Comparison of ENCODE assay signal across 24 cellular contexts in the genomic region with DNA sequence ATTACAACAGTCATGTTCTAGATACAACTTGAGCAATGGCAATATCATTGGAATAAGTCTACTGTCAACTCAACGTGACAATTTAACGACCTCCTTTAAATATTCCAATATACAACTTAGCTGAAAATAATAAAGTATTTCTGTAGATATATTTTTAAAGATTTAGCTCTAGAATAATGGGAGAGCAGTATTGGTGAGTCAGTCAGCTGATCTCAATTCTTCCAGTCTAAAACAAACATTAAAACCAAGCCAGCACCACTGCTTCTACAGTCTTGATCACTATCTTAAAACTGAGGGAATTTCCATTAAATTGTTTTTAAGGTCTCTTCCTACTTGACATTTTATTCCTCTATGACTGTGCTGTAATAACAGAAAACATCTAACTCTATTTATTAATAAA. TPM values are rescaled to one million over a fixed set of nuclear protein-coding genes. Genes with fewer than 3 reads are reported as not detected.
DNase-seq lines count a peak whose midpoint lies in the region; ATAC-seq, FAIRE-seq and TF ChIP-seq lines count a peak whose summit lies in the region.
"Had no signal": no experiment of that assay in that cellular context is flagged by ENCODE, and none has a peak within 500 bp of the region (broad histone marks: within the 10 kb centered on the region; RNA-seq: fewer than 3 reads in every experiment).

No MANE protein-coding gene starts in this region.

- H3K4me3 ChIP-seq in GM23248 (no peak overlapping the region), fibroblast of pulmonary artery (replicated peaks; ENCODE audit: low read depth, low read length) (no peak overlapping the region), pancreas (no peak overlapping the region), vagina (no peak overlapping the region)
- H3K4me3 ChIP-seq: esophagus muscularis mucosa, left lung, psoas muscle, skin epidermis, transverse colon had no signal

- H3F3A ChIP-seq in GM23248 (ENCODE audit: insufficient read depth), result peaks cover 8% of the 10 kb centered on the region; the same call in 1 of the 2 replicates

- intact Hi-C loops in pancreas (cut with DNase I), result loop anchor here in 1 of 3 donors (10.0 kb wide), 1 partner anchor 52 kb away; no protein-coding TSS in a partner anchor
- intact Hi-C loops in vagina (cut with DNase I), result no loop called here

- no peak for FAIRE-seq in pancreas (lab: Jason Lieb, UNC)

- no peak for TF ChIP-seq POLR2A in vagina (IDR thresholded peaks at IDR 0.05)

- H3K27me3 ChIP-seq in GM23248 (replicated peaks; ENCODE audit: insufficient read depth) (no peaks in the 10 kb centered on the region), pancreas (no peaks in the 10 kb centered on the region), vagina (no peaks in the 10 kb centered on the region)
- H3K27me3 ChIP-seq: esophagus muscularis mucosa, left lung, transverse colon had no signal

- no peaks in the 10 kb centered on the region for H4K20me1 ChIP-seq in GM23248 (ENCODE audit: insufficient read depth)

- H3K36me3 ChIP-seq in GM23248 (ENCODE audit: low read depth) (peaks cover 3% of the 10 kb centered on the region; the same call in 1 of the 2 replicates), pancreas (no peaks in the 10 kb centered on the region), vagina (peaks cover 0 to 17% of the 10 kb centered on the region in 2 donors)

- in situ Hi-C loops in GM23248 (cut with MboI), result no loop called here

- H3K9me3 ChIP-seq in GM23248 (ENCODE audit: low read depth) (no peaks in the 10 kb centered on the region), pancreas (no peaks in the 10 kb centered on the region), vagina (no peaks in the 10 kb centered on the region)
- H3K9me3 ChIP-seq: esophagus muscularis mucosa, left lung, psoas muscle, transverse colon had no signal

- H3K9me2 ChIP-seq in GM23248 (ENCODE audit: insufficient read depth), result no peaks in the 10 kb centered on the region

- ATAC-seq in SK-N-SH treated with all-trans-retinoic acid at 6 μM for 48 hours, result no peak; the same call in 2 of the 3 replicates
- peak; percentile 61 to 89 (median 72) for ATAC-seq in pancreas
- no peak for ATAC-seq in HG03432 (IDR thresholded peaks at IDR 0.05; ENCODE audit: unreplicated experiment)
- ATAC-seq: left lung, psoas muscle had no signal

- H3K27ac ChIP-seq in GM23248 (no peak overlapping the region), pancreas (no peak overlapping the region), vagina (no peak overlapping the region)
- H3K27ac ChIP-seq: esophagus muscularis mucosa, left lung, psoas muscle, skin epidermis, transverse colon, WERI-Rb-1 had no signal

- H3K4me1 ChIP-seq in GM23248 (ENCODE audit: insufficient read depth) (no peaks in the 10 kb centered on the region), pancreas (peaks cover 0 to 12% (median 11%) of the 10 kb centered on the region in 3 donors), vagina (peaks cover under 1% of the 10 kb centered on the region)
- H3K4me1 ChIP-seq: esophagus muscularis mucosa, psoas muscle had no signal

- WGBS in GM23248 (ENCODE audit: low coverage in 1 of 2, low lambda C conversion rate in 2 of 2, missing lambda C conversion rate in 2 of 2), 2 experiments, result 98 to 100% methylated on average over 2 of the region's 2 CpGs
- WGBS in pancreas, 2 donors, result 31 to 35% methylated on average over 2 of the region's 2 CpGs

- TF ChIP-seq CTCF in fibroblast of pulmonary artery (IDR thresholded peaks at IDR 0.05; ENCODE audit: low read length, missing control alignments) (no peak), pancreas (IDR thresholded peaks at IDR 0.05) (no peak), vagina (IDR thresholded peaks at IDR 0.05) (no peak)

- DNase-seq in GM23248, result peak; percentile 52
- peak; percentile 43 for DNase-seq in fibroblast of pulmonary artery (ENCODE audit: low read depth)
- DNase-seq in pancreas, result no peak
- DNase-seq in vagina (ENCODE audit: extremely low spot score in 2 of 2), result no peak
- DNase-seq in activated CD4-positive, alpha-beta T cell treated with anti-CD3 and anti-CD28 coated beads, Interleukin-2, amount 50 U/mL, for 4 hours, result no peak
- DNase-seq: activated CD4-positive, alpha-beta memory T cell treated with anti-CD3 and anti-CD28 coated beads for 36 hours; activated naive CD4-positive, alpha-beta T cell; aorta; COR-L47; effector memory CD4-positive, alpha-beta T cell; KBM-7; left lung; MV-4-11; NCI-H1694; NCI-H748 treated with DMSO at 0.1 percent for 48 hours; psoas muscle; SIG-M5; stimulated activated naive CD4-positive, alpha-beta T cell treated with Interleukin-2 at 50 U/mL for 16 hours; transverse colon; WERI-Rb-1 had no signal

- H3K79me2 ChIP-seq in GM23248 (ENCODE audit: insufficient read depth), result peaks cover 83% of the 10 kb centered on the region

- no peak overlapping the region for H3K4me2 ChIP-seq in GM23248 (ENCODE audit: unreplicated experiment)

- H2AFZ ChIP-seq in GM23248, result no peak overlapping the region

- no peak overlapping the region for H3K9ac ChIP-seq in GM23248

TF ChIP-seq in SK-N-SH treated with all-trans-retinoic acid at 6 μM for 48 hours, 23 proteins besides CTCF, POLR2A, EP300 and RAD21:
- TF ChIP-seq ISL1 (CRISPR knock-in tag; IDR thresholded peaks at IDR 0.05) (peak; percentile 24; the same call in 1 of the 2 replicates), PPARA (CRISPR knock-in tag; IDR thresholded peaks at IDR 0.05; ENCODE audit: borderline replicate concordance) (no peak)

RNA-seq across cellular contexts. Expression of a gene that starts 38.2 kb away (rescaled TPM):
- 48.7 and 53.1 TPM in 2 replicates for total RNA-seq in GM23248 (2014; rRNA removed; shearing (Covaris generic))
- 122 and 124 TPM in 2 replicates for polyA plus RNA-seq in GM23248 (2016; fragmentation: Nextera tagmentation; extraction: Ambion mirVana)
- total RNA-seq in pancreas, result 10 to 100 TPM; 22.9 to 35.3 (median 28.1) TPM
- 10 to 100 TPM; 22.7 to 40.3 TPM for polyA plus RNA-seq in pancreas
- 67.0 TPM for total RNA-seq in vagina

RNA-seq across cellular contexts. Expression of a gene that starts 58.3 kb away (rescaled TPM):
- total RNA-seq in GM23248 (2014; rRNA removed; shearing (Covaris generic)), result 28.3 and 29.8 TPM in 2 replicates
- polyA plus RNA-seq in GM23248 (2016; fragmentation: Nextera tagmentation; extraction: Ambion mirVana), result 8.0 and 8.8 TPM in 2 replicates
- total RNA-seq in pancreas, result 10 to 100 TPM; 13.3 to 22.2 (median 17.5) TPM
- polyA plus RNA-seq in pancreas, result 10 to 100 TPM in 1 of 2 donors, 1 to 10 TPM in 1; 9.6 to 16.0 TPM
- total RNA-seq in vagina, result 50.6 TPM

Comparison
In these comparisons a context has a peak if more than half of its experiments do, and no peak if none do; other contexts are left out.
1. DNase-seq: peak in GM23248 (single experiment) and fibroblast of pulmonary artery (single experiment); none in pancreas (0 of 6), vagina (0 of 2) and activated CD4-positive, alpha-beta T cell treated with anti-CD3 and anti-CD28 coated beads, Interleukin-2, amount 50 U/mL, for 4 hours (0 of 2).
2. ATAC-seq: peak in pancreas (4 of 4); none in SK-N-SH treated with all-trans-retinoic acid at 6 μM for 48 hours (single experiment) and HG03432 (single experiment).